Comparison of ENCODE assay signal across 8 cellular contexts in genomic region chr7:99326408-99326782, GRCh38.
A peak's percentile ranks its signal among the peaks of the same experiment; 100 is the strongest.
DNase-seq lines count a peak whose midpoint lies in the region; ATAC-seq and TF ChIP-seq lines count a peak whose summit lies in the region.

No MANE protein-coding gene starts in this region.

- no peak overlapping the region for H3K27ac ChIP-seq in iPS DF 6.9 (ENCODE audit: low read length)

- H3K4me3 Mint-ChIP-seq in stimulated activated naive CD8-positive, alpha-beta T cell treated with anti-CD3 and anti-CD28 coated beads, Interleukin-15, amount 100 ng/mL, for 72 hours, result peak overlapping the region; percentile 98 to 99

- H3K4me3 ChIP-seq in WI38 (ENCODE audit: low read depth, low read length), result peak overlapping the region; percentile 99
- H3K4me3 ChIP-seq in iPS DF 6.9 (ENCODE audit: low read length), result peak overlapping the region; percentile 83

- DNase-seq in DMS 273 (lab: John Stamatoyannopoulos, UW; ENCODE audit: unreplicated experiment) (peak; percentile 53), DMS 273 treated with DMSO at 0.1 percent for 48 hours (lab: John Stamatoyannopoulos, UW) (no peak), iPS DF 6.9 (ENCODE audit: low read depth, low spot score) (no peak), NCI-H510A (lab: John Stamatoyannopoulos, UW) (no peak)
- DNase-seq in stimulated activated naive CD8-positive, alpha-beta T cell treated with anti-CD3 and anti-CD28 coated beads, Interleukin-15, amount 100 ng/mL, for 72 hours, result no peak
- DNase-seq in central memory CD4-positive, alpha-beta T cell, result no peak
- no peak for DNase-seq in stimulated activated naive CD4-positive, alpha-beta T cell (lab: John Stamatoyannopoulos, UW)

- no peaks in the 10 kb centered on the region for H3K36me3 ChIP-seq in iPS DF 6.9 (ENCODE audit: control insufficient read depth, insufficient read depth, low read length)

- no peak for TF ChIP-seq CTCF in WI38 (IDR thresholded peaks at IDR 0.05; ENCODE audit: low read depth, low read length)

- no peaks in the 10 kb centered on the region for H3K27me3 Mint-ChIP-seq in stimulated activated naive CD8-positive, alpha-beta T cell treated with anti-CD3 and anti-CD28 coated beads, Interleukin-15, amount 100 ng/mL, for 72 hours

- no peaks in the 10 kb centered on the region for H3K4me1 ChIP-seq in iPS DF 6.9 (ENCODE audit: control insufficient read depth, insufficient read depth, low read length)

- no peaks in the 10 kb centered on the region for H3K9me3 ChIP-seq in iPS DF 6.9 (ENCODE audit: control insufficient read depth, insufficient read depth, low read length)

- no CpG with 5 or more reads among the region's 10 CpGs for WGBS in iPS DF 6.9 (ENCODE audit: insufficient coverage, insufficient read length)

- no peaks in the 10 kb centered on the region for H3K9me3 Mint-ChIP-seq in stimulated activated naive CD8-positive, alpha-beta T cell treated with anti-CD3 and anti-CD28 coated beads, Interleukin-15, amount 100 ng/mL, for 72 hours

- H3K27ac Mint-ChIP-seq in stimulated activated naive CD8-positive, alpha-beta T cell treated with anti-CD3 and anti-CD28 coated beads, Interleukin-15, amount 100 ng/mL, for 72 hours, result peak overlapping the region; percentile 95 to 97

- no peaks in the 10 kb centered on the region for H3K27me3 ChIP-seq in iPS DF 6.9 (ENCODE audit: control insufficient read depth, insufficient read depth, low read length)

- ATAC-seq in stimulated activated naive CD8-positive, alpha-beta T cell treated with anti-CD3 and anti-CD28 coated beads, Interleukin-15, amount 100 ng/mL, for 72 hours, result no peak

- peaks cover 57% of the 10 kb centered on the region for H3K4me1 Mint-ChIP-seq in stimulated activated naive CD8-positive, alpha-beta T cell treated with anti-CD3 and anti-CD28 coated beads, Interleukin-15, amount 100 ng/mL, for 72 hours
